Comparison of ENCODE assay signal across 8 cellular contexts in the genomic region with DNA sequence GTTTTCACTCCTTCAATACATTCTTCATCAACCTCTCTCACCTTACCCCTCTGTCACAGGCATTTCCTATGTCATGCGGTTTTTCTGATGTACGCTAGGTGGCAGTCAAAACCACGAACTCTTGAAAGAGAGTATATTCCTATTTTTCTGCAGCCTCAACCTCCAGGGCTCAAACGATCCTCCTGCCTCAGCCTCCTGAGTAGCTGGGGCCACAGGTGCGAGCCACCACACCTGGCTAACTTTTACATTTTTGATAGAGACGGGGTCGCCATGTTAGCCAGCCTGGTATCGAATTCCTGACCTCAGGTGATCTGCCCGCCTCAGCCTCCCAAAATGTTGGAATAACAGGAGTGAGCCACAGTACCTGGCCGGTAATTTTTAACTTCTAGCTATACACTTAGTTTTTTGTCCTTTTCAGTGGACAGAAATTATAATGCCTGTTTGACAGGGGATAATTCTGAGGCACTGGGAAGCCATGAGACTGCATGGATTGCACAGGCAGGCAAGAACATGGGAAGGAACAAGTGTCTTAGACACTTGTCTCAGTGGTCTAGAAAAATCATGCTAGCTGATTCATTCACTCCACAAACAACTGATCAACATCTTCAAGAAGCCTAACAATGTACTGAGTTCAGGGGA. TPM values are rescaled to one million over a fixed set of nuclear protein-coding genes. Genes with fewer than 3 reads are reported as not detected.
DNase-seq lines count a peak whose midpoint lies in the region; ATAC-seq and TF ChIP-seq lines count a peak whose summit lies in the region.

No MANE protein-coding gene starts in this region.

- H3K9ac ChIP-seq in SK-N-MC (ENCODE audit: insufficient read length), result no peak overlapping the region

- peak; percentile 74 for DNase-seq in ELR (ENCODE audit: low read depth)
- peak; percentile 68 for DNase-seq in M059J (ENCODE audit: low read depth)
- DNase-seq in SK-N-MC (ENCODE audit: low read depth, low spot score), result no peak
- no peak for DNase-seq in breast epithelium (ENCODE audit: low spot score in 2 of 2)
- peak; percentile 78 for DNase-seq in left kidney (ENCODE audit: low read depth, low spot score)
- no peak for DNase-seq in testis

- H3K4me3 ChIP-seq in SK-N-MC, result no peak overlapping the region
- H3K4me3 ChIP-seq in breast epithelium, result no peak overlapping the region
- H3K4me3 ChIP-seq in testis, result no peak overlapping the region

- peak overlapping the region; percentile 63; the same call in 1 of the 2 replicates for H3K27ac ChIP-seq in SK-N-MC
- H3K27ac ChIP-seq in breast epithelium, result no peak overlapping the region
- no peak overlapping the region for H3K27ac ChIP-seq in testis

- TF ChIP-seq CTCF in breast epithelium (IDR thresholded peaks at IDR 0.05) (peak; percentile 75 to 81 (median 79)), testis (IDR thresholded peaks at IDR 0.05) (peak; percentile 57 to 80 (median 71))

- no peak for TF ChIP-seq POLR2A in breast epithelium (IDR thresholded peaks at IDR 0.05)
- no peak for TF ChIP-seq POLR2A in testis (IDR thresholded peaks at IDR 0.05)

- 41 to 58% methylated on average over 10 of the region's 10 CpGs for WGBS in testis, 2 donors

- no peaks in the 10 kb centered on the region for H3K36me3 ChIP-seq in SK-N-MC (ENCODE audit: insufficient read depth, low read length)
- no peaks in the 10 kb centered on the region for H3K36me3 ChIP-seq in breast epithelium
- H3K36me3 ChIP-seq in testis (ENCODE audit: low read depth, missing control alignments), result no peaks in the 10 kb centered on the region

- ATAC-seq in HG02970 (IDR thresholded peaks at IDR 0.05; ENCODE audit: low FRiP score, unreplicated experiment), result no peak
- no peak for ATAC-seq in HG03135 (IDR thresholded peaks at IDR 0.05; ENCODE audit: unreplicated experiment)

- intact Hi-C loops in breast epithelium (cut with DNase I; ENCODE audit: low total_unique reads), result no loop called here
- intact Hi-C loops in testis (cut with DNase I; ENCODE audit: low total_unique reads), result loop anchor here (5.0 kb wide), 1 partner anchor 33 kb away; no protein-coding TSS in a partner anchor

- H3K27me3 ChIP-seq in breast epithelium (no peaks in the 10 kb centered on the region), testis (no peaks in the 10 kb centered on the region)

- H3K9me3 ChIP-seq in SK-N-MC (ENCODE audit: low read depth, low read length), result no peaks in the 10 kb centered on the region
- H3K9me3 ChIP-seq in breast epithelium, result no peaks in the 10 kb centered on the region
- no peaks in the 10 kb centered on the region for H3K9me3 ChIP-seq in testis

- no peaks in the 10 kb centered on the region for H3K4me1 ChIP-seq in breast epithelium
- H3K4me1 ChIP-seq in testis, result no peaks in the 10 kb centered on the region

RNA-seq across cellular contexts. Expression of gene HFE, which starts 22.5 kb away (rescaled TPM):
- total RNA-seq in M059J (2014; rRNA removed; shearing (Covaris generic)), result 16.9 and 20.6 TPM in 2 replicates
- total RNA-seq in breast epithelium (1 to 10 TPM; 5.6 to 9.4 (median 8.6) TPM), testis (1 to 10 TPM; 4.1 to 5.1 TPM)
- 4.8 TPM for polyA plus RNA-seq in testis (ENCODE audit: insufficient read depth, low read depth, low replicate concordance)

Comparison
In these comparisons a context has a peak if more than half of its experiments do, and no peak if none do; other contexts are left out.
1. DNase-seq: peak in ELR (single experiment), M059J (single experiment) and left kidney (single experiment); none in SK-N-MC (single experiment), breast epithelium (0 of 2) and testis (single experiment).